In genomic region chr15:63299981-63300575, GRCh38 we compare ENCODE assay signal across 1 cellular context.
TF ChIP-seq lines count a peak whose summit lies in the region.

No MANE protein-coding gene starts in this region.

TF ChIP-seq in K562, 482 proteins besides CTCF, POLR2A, EP300 and RAD21 (continued from another document and continues in another):
- TF ChIP-seq RREB1 (CRISPR knock-in tag; IDR thresholded peaks at IDR 0.05) (no peak), KDM5B (IDR thresholded peaks at IDR 0.05; ENCODE audit: insufficient replicate concordance, low read depth, low read length) (no peak), NR2C1 (IDR thresholded peaks at IDR 0.05) (peak; percentile 51; the same call in 1 of the 2 replicates), NR2C1 (tag; IDR thresholded peaks at IDR 0.05) (0 out of 2 replicates have a peak, but pooled peaks have one; percentile 38), ZFPM2 (CRISPR knock-in tag; IDR thresholded peaks at IDR 0.05) (no peak), THRAP3 (IDR thresholded peaks at IDR 0.05; ENCODE audit: borderline replicate concordance) (no peak), POLR2AphosphoS5 (IDR thresholded peaks at IDR 0.05; ENCODE audit: control insufficient read depth, insufficient read depth, low read depth, low read length) (peak; percentile 62), MEIS2 (IDR thresholded peaks at IDR 0.05; ENCODE audit: partially characterized antibody) (peak; percentile 2), ZNF445 (CRISPR knock-in tag; IDR thresholded peaks at IDR 0.05; ENCODE audit: low read depth) (no peak), ZNF699 (CRISPR knock-in tag; IDR thresholded peaks at IDR 0.05; ENCODE audit: insufficient replicate concordance) (no peak), GABPB2 (CRISPR knock-in tag; conservative IDR thresholded peaks at IDR 0.05) (no peak), AFF4 (CRISPR knock-in tag; IDR thresholded peaks at IDR 0.05) (no peak), CLOCK (CRISPR knock-in tag; IDR thresholded peaks at IDR 0.05; ENCODE audit: borderline replicate concordance) (no peak), ZNF384 (IDR thresholded peaks at IDR 0.05; ENCODE audit: low read depth, low read length) (peak; percentile 78), MEF2A (IDR thresholded peaks at IDR 0.05; ENCODE audit: control insufficient read depth, low read depth, low read length) (no peak), MXD1 (CRISPR knock-in tag; IDR thresholded peaks at IDR 0.05; ENCODE audit: borderline replicate concordance, poor library complexity, severe bottlenecking) (no peak), SOX6 (IDR thresholded peaks at IDR 0.05) (peak; percentile 39; the same call in 1 of the 2 replicates), ZBTB2 (IDR thresholded peaks at IDR 0.05) (no peak), ATF3 (IDR thresholded peaks at IDR 0.05) (no peak), ATF3 (CRISPR knock-in tag; conservative IDR thresholded peaks at IDR 0.05) (no peak), PHB2 (IDR thresholded peaks at IDR 0.05; ENCODE audit: low read depth) (peak; percentile 21; the same call in 1 of the 2 replicates), RCOR1 (IDR thresholded peaks at IDR 0.05; ENCODE audit: borderline replicate concordance in 1 of 2, low read depth in 2 of 2, low read length in 2 of 2) (0 out of 4 replicates have a peak, but pooled peaks of 1 of the 2 experiments have one; percentile 20), SFPQ (IDR thresholded peaks at IDR 0.05; ENCODE audit: low read depth, low read length) (no peak), ZNF518B (CRISPR knock-in tag; IDR thresholded peaks at IDR 0.05) (no peak), DPF2 (IDR thresholded peaks at IDR 0.05) (peak; percentile 49; the same call in 1 of the 2 replicates), SMARCC2 (IDR thresholded peaks at IDR 0.05; ENCODE audit: low read depth) (0 out of 2 replicates have a peak, but pooled peaks have one; percentile 32), TFAM (CRISPR knock-in tag; conservative IDR thresholded peaks at IDR 0.05) (no peak), POLR2H (tag; IDR thresholded peaks at IDR 0.05; ENCODE audit: low read depth) (no peak), ZNF217 (CRISPR knock-in tag; IDR thresholded peaks at IDR 0.05) (no peak), SREBF2 (CRISPR knock-in tag; IDR thresholded peaks at IDR 0.05) (no peak), BHLHE40 (IDR thresholded peaks at IDR 0.05; ENCODE audit: low read length) (peak; percentile 32; the same call in 1 of the 2 replicates), PYGO2 (tag; IDR thresholded peaks at IDR 0.05) (no peak), ZNF280B (CRISPR knock-in tag; IDR thresholded peaks at IDR 0.05) (no peak), ZNF140 (CRISPR knock-in tag; IDR thresholded peaks at IDR 0.05) (no peak), ZNF224 (CRISPR knock-in tag; IDR thresholded peaks at IDR 0.05) (no peak), ETV5 (CRISPR knock-in tag; IDR thresholded peaks at IDR 0.05; ENCODE audit: low read depth) (no peak), HNRNPK (IDR thresholded peaks at IDR 0.05; ENCODE audit: low read depth, low read length, poor library complexity, severe bottlenecking) (no peak)
